ENCODE assay signal across 11 cellular contexts in the genomic region with DNA sequence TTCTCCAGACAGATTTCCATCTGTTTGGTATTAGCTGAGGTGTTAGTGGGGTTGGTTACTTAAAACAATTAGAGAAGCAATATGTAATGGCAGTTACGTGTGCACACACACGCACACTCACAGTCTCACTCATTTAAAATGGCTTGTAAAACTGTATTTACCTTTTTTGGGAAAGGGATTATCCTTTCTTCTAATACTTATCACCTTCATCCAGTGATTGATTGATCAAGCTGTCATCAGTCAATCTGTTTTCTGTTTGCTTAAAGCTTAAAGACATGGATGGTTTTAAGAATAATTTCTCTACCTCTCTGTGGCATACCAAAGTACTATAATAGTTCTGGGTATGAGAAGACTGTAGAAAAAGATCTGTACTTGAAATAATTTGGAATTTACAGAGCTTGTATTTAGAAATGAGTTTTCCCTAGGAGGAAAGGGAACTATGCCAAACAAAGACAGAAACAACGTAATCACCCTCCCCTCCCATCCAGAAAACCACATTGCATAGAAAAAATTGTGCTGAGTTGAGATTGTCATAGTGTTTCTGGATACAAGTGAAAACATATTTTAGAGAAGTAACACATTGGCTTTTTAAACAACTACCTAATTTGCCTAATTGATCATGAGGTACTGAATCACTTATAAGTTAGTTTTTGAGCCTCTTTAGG. TPM values are rescaled to one million over a fixed set of nuclear protein-coding genes. Genes with fewer than 3 reads are reported as not detected.
A peak's percentile ranks its signal among the peaks of the same experiment; 100 is the strongest.
DNase-seq lines count a peak whose midpoint lies in the region; TF ChIP-seq lines count a peak whose summit lies in the region.
"Had no signal": no experiment of that assay in that cellular context is flagged by ENCODE, and none has a peak within 500 bp of the region (broad histone marks: within the 10 kb centered on the region; RNA-seq: fewer than 3 reads in every experiment).

No MANE protein-coding gene starts in this region.

- H3K27me3 ChIP-seq in suprapubic skin: no peaks in the 10 kb centered on the region

- 67% methylated on average over 3 of the region's 3 CpGs for WGBS in suprapubic skin

- no peak for TF ChIP-seq EP300 in suprapubic skin (IDR thresholded peaks at IDR 0.05)

- peaks cover 21% of the 10 kb centered on the region for H3K4me1 ChIP-seq in suprapubic skin

- TF ChIP-seq POLR2A in suprapubic skin (IDR thresholded peaks at IDR 0.05): no peak

- H3K27ac ChIP-seq in suprapubic skin: peak overlapping the region; percentile 59

- no peaks in the 10 kb centered on the region for H3K9me3 ChIP-seq in suprapubic skin

- TF ChIP-seq CTCF in fibroblast of villous mesenchyme (IDR thresholded peaks at IDR 0.05; ENCODE audit: insufficient read depth, low read depth, low read length) (no peak), suprapubic skin (IDR thresholded peaks at IDR 0.05) (no peak)

- H3K36me3 ChIP-seq in suprapubic skin: no peaks in the 10 kb centered on the region

- DNase-seq in NCI-H446 (lab: John Stamatoyannopoulos, UW) (peak; percentile 27 to 51), NCI-H446 treated with DMSO at 0.1 percent for 48 hours (lab: John Stamatoyannopoulos, UW) (no peak), RPMI7951 (ENCODE audit: low read depth) (peak; percentile 21), fibroblast of villous mesenchyme (ENCODE audit: low read depth) (peak; percentile 69), suprapubic skin (ENCODE audit: low spot score in 2 of 2) (no peak), activated gamma-delta T cell treated with Interleukin-2 at 50 U/mL for 16 hours (no peak), HuH-7 (ENCODE audit: low spot score) (no peak)
- DNase-seq in stimulated activated CD4-positive, alpha-beta T cell treated with anti-CD3 and anti-CD28 coated beads, Interleukin-15, amount 100 ng/mL, for 24 hours: no peak
- DNase-seq: 8988T, left colon, NCI-H1436 had no signal

- H3K4me3 ChIP-seq in fibroblast of villous mesenchyme (ENCODE audit: low read depth, low read length) (no peak overlapping the region), suprapubic skin (no peak overlapping the region)

RNA-seq across cellular contexts. Expression of a gene that starts 42.8 kb away (rescaled TPM):
- total RNA-seq in RPMI7951 (2014; rRNA removed; shearing (Covaris generic)): 9.5 and 12.0 TPM in 2 replicates
- total RNA-seq in fibroblast of villous mesenchyme (32.4 and 52.5 TPM in 2 replicates), suprapubic skin (10 to 100 TPM; 38.4 to 64.4 (median 46.7) TPM)

Comparison
In these comparisons a context has a peak if more than half of its experiments do, and no peak if none do; other contexts are left out.
1. DNase-seq: peak in NCI-H446 (2 of 2), RPMI7951 (single experiment) and fibroblast of villous mesenchyme (single experiment); none in NCI-H446 treated with DMSO at 0.1 percent for 48 hours (single experiment), suprapubic skin (0 of 2), activated gamma-delta T cell treated with Interleukin-2 at 50 U/mL for 16 hours (single experiment), HuH-7 (single experiment) and stimulated activated CD4-positive, alpha-beta T cell treated with anti-CD3 and anti-CD28 coated beads, Interleukin-15, amount 100 ng/mL, for 24 hours (single experiment).